Comparison of ENCODE assay signal across 1 cellular context in the genomic region with DNA sequence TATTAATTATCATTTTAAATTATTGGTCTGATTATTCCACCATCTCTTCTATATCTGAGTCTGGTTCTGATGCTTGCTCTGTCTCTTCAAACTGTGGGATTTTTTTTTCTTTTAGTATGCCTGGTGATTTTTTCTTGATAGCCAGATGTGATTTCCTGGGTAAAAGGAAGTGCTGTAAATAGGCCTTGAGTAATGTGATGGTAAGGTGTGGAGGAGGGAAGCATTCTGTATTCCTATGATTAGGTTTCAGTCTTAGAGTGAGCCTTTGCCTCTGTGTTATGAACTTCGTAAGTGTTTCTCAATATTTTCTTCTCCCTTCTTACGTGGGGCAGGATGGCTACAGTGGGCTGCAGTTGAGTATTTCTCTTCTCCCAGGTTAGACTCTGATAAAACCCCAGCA.
TF ChIP-seq lines count a peak whose summit lies in the region.

No MANE protein-coding gene starts in this region.

TF ChIP-seq in GM23338, 12 proteins besides CTCF, POLR2A, EP300 and RAD21 (continued from another document):
- TF ChIP-seq REST (IDR thresholded peaks at IDR 0.05; ENCODE audit: unreplicated experiment), result no peak
- TF ChIP-seq NANOG (IDR thresholded peaks at IDR 0.05; ENCODE audit: borderline replicate concordance), result no peak
TF ChIP-seq in GM23338: peak in this region for 0.
